In genomic region chr12:76652402-76652801, GRCh38 we compare ENCODE assay signal across 23 cellular contexts.
"Had no signal": no experiment of that assay in that cellular context is flagged by ENCODE, and none has a peak within 500 bp of the region (broad histone marks: within the 10 kb centered on the region; RNA-seq: fewer than 3 reads in every experiment).

No MANE protein-coding gene starts in this region.

- ATAC-seq: Panc1, Right ventricle myocardium inferior, SK-N-SH treated with all-trans-retinoic acid at 6 μM for 48 hours had no signal

- DNase-seq: Karpas-422, KBM-7, MM.1S, MV-4-11, NCI-H1092, NCI-H1694 treated with DMSO at 0.1 percent for 48 hours, NCI-H187 treated with DMSO at 0.1 percent for 48 hours, NCI-H2029, NCI-H2171 treated with DMSO at 0.1 percent for 48 hours, NCI-H345, NCI-H446, NCI-H510A treated with DMSO at 0.1 percent for 48 hours, NCI-H524 treated with DMSO at 0.1 percent for 48 hours, NCI-H526 treated with DMSO at 0.1 percent for 48 hours, NCI-H774, PC-9, SHP77, SIG-M5, SJCRH30 had no signal

- H3K36me3 ChIP-seq: SJCRH30 had no signal

- H3K4me3 ChIP-seq: PC-9, SJCRH30, SK-N-MC had no signal

- H3K9me3 ChIP-seq: SJCRH30 had no signal

- H3K4me1 ChIP-seq: SJCRH30 had no signal
